Comparison of ENCODE assay signal across 9 cellular contexts in the genomic region with DNA sequence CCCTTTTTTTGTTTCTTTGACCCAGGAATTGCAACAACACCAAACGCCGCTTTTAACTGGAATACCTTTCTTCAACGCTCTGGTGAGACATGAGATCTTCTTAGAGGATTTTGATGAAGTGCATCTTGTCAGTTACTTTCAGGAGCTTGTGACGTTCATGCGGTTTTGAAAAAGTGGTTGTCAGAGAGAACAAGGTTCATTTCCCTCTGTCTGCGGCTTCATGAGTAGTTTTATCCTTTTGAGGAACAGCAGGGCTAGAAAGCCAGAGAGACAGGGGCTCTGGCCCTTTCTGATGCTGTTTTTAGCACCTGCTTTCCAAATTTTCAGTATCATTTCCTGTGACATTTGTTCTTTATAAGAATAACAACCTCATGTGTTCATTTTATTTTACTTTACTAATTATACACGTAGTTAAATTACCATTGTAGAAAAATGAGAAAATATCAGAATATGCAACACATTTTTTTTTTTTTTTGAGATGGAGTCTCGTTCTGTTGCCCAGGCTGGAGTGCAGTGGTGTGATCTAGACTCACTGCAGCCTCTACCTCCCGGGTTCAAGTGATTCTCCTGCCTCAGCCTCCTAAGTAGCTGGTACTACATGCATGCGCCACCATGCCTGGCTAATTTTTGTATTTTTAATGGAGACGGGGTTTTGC.
A peak's percentile ranks its signal among the peaks of the same experiment; 100 is the strongest.
DNase-seq lines count a peak whose midpoint lies in the region; ATAC-seq and TF ChIP-seq lines count a peak whose summit lies in the region.
"Had no signal": no experiment of that assay in that cellular context is flagged by ENCODE, and none has a peak within 500 bp of the region (broad histone marks: within the 10 kb centered on the region; RNA-seq: fewer than 3 reads in every experiment).

No MANE protein-coding gene starts in this region.

- H3K4me3 ChIP-seq in OCI-LY7 (ENCODE audit: low read depth, low read length, poor library complexity, severe bottlenecking): no peak overlapping the region

- H3K36me3 Mint-ChIP-seq in progenitor cell of endocrine pancreas (ENCODE audit: insufficient read depth): no peaks in the 10 kb centered on the region
- H3K36me3 Mint-ChIP-seq in type B pancreatic cell: no peaks in the 10 kb centered on the region

- H3K4me1 Mint-ChIP-seq in progenitor cell of endocrine pancreas (ENCODE audit: low read depth): peaks cover 4% of the 10 kb centered on the region
- peaks cover 6% of the 10 kb centered on the region for H3K4me1 Mint-ChIP-seq in type B pancreatic cell (ENCODE audit: unreplicated experiment)

- H3K4me3 Mint-ChIP-seq in progenitor cell of endocrine pancreas (ENCODE audit: low read depth): no peak overlapping the region
- no peak overlapping the region for H3K4me3 Mint-ChIP-seq in type B pancreatic cell

- POLR2A ChIA-PET in OCI-LY7 (lab: Charles Lee): no interaction called here

- DNase-seq in activated CD4-positive, CD25-positive, alpha-beta regulatory T cell treated with anti-CD3 and anti-CD28 coated beads, Interleukin-2, amount 50 U/mL, for 72 hours: no peak
- peak; percentile 3 for DNase-seq in OCI-LY7 (ENCODE audit: low spot score)
- DNase-seq in stimulated activated CD4-positive, alpha-beta T cell treated with anti-CD3 and anti-CD28 coated beads, TNF-alpha, amount 100 ng/mL, for 48 hours (ENCODE audit: low read depth in 3 of 3): peak in 2 of 3 donors; percentile 22 to 33
- no peak for DNase-seq in cerebellum (ENCODE audit: low spot score)
- DNase-seq in progenitor cell of endocrine pancreas (ENCODE audit: low spot score, unreplicated experiment): no peak
- DNase-seq in type B pancreatic cell (ENCODE audit: extremely low spot score, unreplicated experiment): no peak
- DNase-seq: 8988T had no signal

- TF ChIP-seq CTCF in OCI-LY7 (conservative IDR thresholded peaks at IDR 0.05; ENCODE audit: low read length) (no peak), progenitor cell of endocrine pancreas (IDR thresholded peaks at IDR 0.05; ENCODE audit: unreplicated experiment) (no peak), type B pancreatic cell (conservative IDR thresholded peaks at IDR 0.05) (no peak)

- CTCF ChIA-PET in OCI-LY7 (lab: Charles Lee; ENCODE audit: unreplicated experiment): no interaction called here

- H3K9me3 Mint-ChIP-seq in progenitor cell of endocrine pancreas (ENCODE audit: low read depth) (no peaks in the 10 kb centered on the region), type B pancreatic cell (no peaks in the 10 kb centered on the region)

- H3K27me3 Mint-ChIP-seq in progenitor cell of endocrine pancreas: peaks cover 15% of the 10 kb centered on the region
- H3K27me3 Mint-ChIP-seq in type B pancreatic cell: peaks cover 7% of the 10 kb centered on the region

- no peaks in the 10 kb centered on the region for H3K4me1 ChIP-seq in OCI-LY7 (ENCODE audit: insufficient read depth, low read length, poor library complexity, severe bottlenecking)

- H3K9me2 ChIP-seq in OCI-LY7 (ENCODE audit: insufficient read depth, low read length): no peaks in the 10 kb centered on the region

- H3K36me3 ChIP-seq in OCI-LY7 (ENCODE audit: insufficient read depth, low read length): no peaks in the 10 kb centered on the region

- H2AFZ ChIP-seq in OCI-LY7 (ENCODE audit: low read length): no peak overlapping the region

- no peaks in the 10 kb centered on the region for H4K20me1 ChIP-seq in OCI-LY7 (ENCODE audit: insufficient read depth, low read length)

- intact Hi-C loops in OCI-LY7 (cut with micrococcal nuclease; ENCODE audit: unreplicated experiment): no loop called here

- ATAC-seq in activated CD4-positive, CD25-positive, alpha-beta regulatory T cell treated with anti-CD3 and anti-CD28 coated beads, Interleukin-2, amount 50 U/mL, for 24 hours: peak; percentile 69 to 70
- ATAC-seq in HG02852 (IDR thresholded peaks at IDR 0.05; ENCODE audit: unreplicated experiment): peak; percentile 96

- H3K9me3 ChIP-seq in OCI-LY7 (ENCODE audit: low read length): no peaks in the 10 kb centered on the region

- H3K27ac Mint-ChIP-seq in progenitor cell of endocrine pancreas (no peak overlapping the region), type B pancreatic cell (no peak overlapping the region)

- no peak overlapping the region for H3K27ac ChIP-seq in OCI-LY7 (ENCODE audit: low read depth, low read length, poor library complexity, severe bottlenecking)

- no peaks in the 10 kb centered on the region for H3K79me2 ChIP-seq in OCI-LY7 (ENCODE audit: insufficient read depth, low read depth, low read length)

- no TSS peak for BruUV-seq in OCI-LY7 (replicated peaks; lab: Mats Ljungman, UMichigan)

- no peak overlapping the region for H3K4me2 ChIP-seq in OCI-LY7 (ENCODE audit: low read length)

Comparison
In these comparisons a context has a peak if more than half of its experiments do, and no peak if none do; other contexts are left out.
1. DNase-seq: peak in OCI-LY7 (single experiment) and stimulated activated CD4-positive, alpha-beta T cell treated with anti-CD3 and anti-CD28 coated beads, TNF-alpha, amount 100 ng/mL, for 48 hours (2 of 3); none in activated CD4-positive, CD25-positive, alpha-beta regulatory T cell treated with anti-CD3 and anti-CD28 coated beads, Interleukin-2, amount 50 U/mL, for 72 hours (single experiment), cerebellum (single experiment), progenitor cell of endocrine pancreas (single experiment) and type B pancreatic cell (single experiment).